ENCODE assay signal across 24 cellular contexts in genomic region chr13:37097008-37097579, GRCh38. TPM values are rescaled to one million over a fixed set of nuclear protein-coding genes. Genes with fewer than 3 reads are reported as not detected.
"Had no signal": no experiment of that assay in that cellular context is flagged by ENCODE, and none has a peak within 500 bp of the region (broad histone marks: within the 10 kb centered on the region; RNA-seq: fewer than 3 reads in every experiment).

No MANE protein-coding gene starts in this region.

- DNase-seq: activated CD4-positive, alpha-beta T cell treated with anti-CD3 and anti-CD28 coated beads for 1 hour; activated CD8-positive, alpha-beta memory T cell treated with anti-CD3 and anti-CD28 coated beads for 24 hours; activated CD8-positive, alpha-beta memory T cell treated with anti-CD3 and anti-CD28 coated beads, Interleukin-2, amount 50 U/mL, for 48 hours; activated effector memory CD4-positive, alpha-beta T cell treated with Interleukin-2 at 50 U/mL for 16 hours; activated naive CD4-positive, alpha-beta T cell treated with anti-CD3 and anti-CD28 coated beads, Interleukin-2, amount 10 ng/mL, durations not matched to agents 7 days and 5 days; activated T-cell treated with anti-CD3 and anti-CD28 coated beads, Interleukin-2, amount 50 U/mL, for 48 hours; dorsolateral prefrontal cortex; foreskin melanocyte; glutamatergic neuron; left ventricle myocardium inferior; mammary epithelial cell; nephron progenitor cell; occipital lobe; retina; stimulated activated CD4-positive, alpha-beta T cell treated with anti-CD3 and anti-CD28 coated beads, Interleukin-2, amount 100 ng/mL, for 24 hours; stimulated activated naive CD4-positive, alpha-beta T cell treated with Interleukin-2 at 50 U/mL for 16 hours; testis; WERI-Rb-1 had no signal

- H3K4me1 Mint-ChIP-seq: activated naive CD4-positive, alpha-beta T cell treated with anti-CD3 and anti-CD28 coated beads, Interleukin-2, amount 10 ng/mL, durations not matched to agents 7 days and 5 days had no signal

- H3K9me3 Mint-ChIP-seq: activated naive CD4-positive, alpha-beta T cell treated with anti-CD3 and anti-CD28 coated beads, Interleukin-2, amount 10 ng/mL, durations not matched to agents 7 days and 5 days; nephron progenitor cell; type B pancreatic cell had no signal

- H3K27me3 Mint-ChIP-seq: type B pancreatic cell had no signal

- H3K4me3 Mint-ChIP-seq: activated naive CD4-positive, alpha-beta T cell treated with anti-CD3 and anti-CD28 coated beads, Interleukin-2, amount 10 ng/mL, durations not matched to agents 7 days and 5 days; nephron progenitor cell; type B pancreatic cell had no signal

- H3K36me3 Mint-ChIP-seq: activated naive CD4-positive, alpha-beta T cell treated with anti-CD3 and anti-CD28 coated beads, Interleukin-2, amount 10 ng/mL, durations not matched to agents 7 days and 5 days; type B pancreatic cell had no signal

- H3K27ac Mint-ChIP-seq: activated naive CD4-positive, alpha-beta T cell treated with anti-CD3 and anti-CD28 coated beads, Interleukin-2, amount 10 ng/mL, durations not matched to agents 7 days and 5 days; nephron progenitor cell; type B pancreatic cell had no signal

- H3K4me3 ChIP-seq: dorsolateral prefrontal cortex, left ventricle myocardium inferior, testis had no signal

RNA-seq across cellular contexts. Expression of gene CSNK1A1L, which starts 8.4 kb away (rescaled TPM):
- total RNA-seq: cardiac septum; dorsolateral prefrontal cortex; kidney epithelial cell; left ventricle myocardium inferior; mammary epithelial cell; myocyte; occipital lobe; posterior vena cava; T-helper 2 cell treated with Interferon-gamma antibody and Interleukin-4, amounts not matched to agents 100 ng/mL and 5 ng/mL, for 36 hours had no signal
